Comparison of ENCODE assay signal across 8 cellular contexts in genomic region chr17:48908047-48908843, GRCh38.
DNase-seq lines count a peak whose midpoint lies in the region; ATAC-seq lines count a peak whose summit lies in the region.

TSS of gene UBE2Z (plus strand) at chr17:48908407. CDS start at chr17:48908504, 97 bp downstream.

- H3K36me3 ChIP-seq in effector memory CD4-positive, alpha-beta T cell (ENCODE audit: control insufficient read depth, insufficient read depth, low read length): peaks cover 22% of the 10 kb centered on the region

- peak within 1 kb of the TSS; percentile 87 for H3K27ac ChIP-seq in effector memory CD4-positive, alpha-beta T cell (ENCODE audit: insufficient read depth, low read length, poor library complexity, severe bottlenecking)

- H3K9me3 Mint-ChIP-seq in memory B cell: no peaks in the 10 kb centered on the region

- DNase-seq in COLO668 (lab: John Stamatoyannopoulos, UW; ENCODE audit: unreplicated experiment) (peak; percentile 92), HS-5 (ENCODE audit: low read depth) (peak; percentile 80), NK-92 (lab: John Stamatoyannopoulos, UW; ENCODE audit: unreplicated experiment) (peak; percentile 44), memory B cell (ENCODE audit: low spot score in 2 of 2) (peak; percentile 81 to 88)
- peak; percentile 94 for DNase-seq in activated CD8-positive, alpha-beta memory T cell treated with anti-CD3 and anti-CD28 coated beads for 24 hours
- peak; percentile 77 to 84 (median 80) for DNase-seq in effector memory CD4-positive, alpha-beta T cell
- peak; percentile 79 for DNase-seq in stimulated activated CD8-positive, alpha-beta memory T cell treated with anti-CD3 and anti-CD28 coated beads, Interleukin-12 subunit alpha, Interleukin-12 subunit beta, amount 100 ng/mL, for 24 hours (ENCODE audit: extremely low read depth)

- H3K27me3 ChIP-seq in effector memory CD4-positive, alpha-beta T cell (replicated peaks; ENCODE audit: control insufficient read depth, insufficient read depth, low read length, poor library complexity, severe bottlenecking): no peaks in the 10 kb centered on the region

- H3K4me3 ChIP-seq in effector memory CD4-positive, alpha-beta T cell (ENCODE audit: insufficient read depth, low read depth, low read length, poor library complexity, severe bottlenecking): peak within 1 kb of the TSS; percentile 76

- H3K9me3 ChIP-seq in effector memory CD4-positive, alpha-beta T cell (ENCODE audit: control insufficient read depth, low read length): no peaks in the 10 kb centered on the region

- ATAC-seq in GM19467 (IDR thresholded peaks at IDR 0.05; ENCODE audit: unreplicated experiment): peak; percentile 73
- peak; percentile 90 for ATAC-seq in memory B cell (ENCODE audit: low read depth)

- H3K27me3 Mint-ChIP-seq in memory B cell: no peaks in the 10 kb centered on the region

- peaks cover 28% of the 10 kb centered on the region for H3K4me1 ChIP-seq in effector memory CD4-positive, alpha-beta T cell (ENCODE audit: control insufficient read depth, insufficient read depth, low read length, poor library complexity, severe bottlenecking)

- H3K27ac Mint-ChIP-seq in memory B cell: peak within 1 kb of the TSS; percentile 94

- H3K4me3 Mint-ChIP-seq in memory B cell: peak within 1 kb of the TSS; percentile 98

- H3K36me3 Mint-ChIP-seq in memory B cell: peaks cover 10% of the 10 kb centered on the region

- H3K4me1 Mint-ChIP-seq in memory B cell: peaks cover 40% of the 10 kb centered on the region

Comparison
In these comparisons a context has a peak if more than half of its experiments do, and no peak if none do; other contexts are left out.
1. Peak in every context shown above with its lines: DNase-seq, ATAC-seq, H3K4me3 ChIP-seq and H3K27ac ChIP-seq.
2. DNase-seq: peak in every context shown above with its lines; median percentile 94 in activated CD8-positive, alpha-beta memory T cell treated with anti-CD3 and anti-CD28 coated beads for 24 hours; 92 in COLO668; 84 in memory B cell; 80 in HS-5; 80 in effector memory CD4-positive, alpha-beta T cell; 79 in stimulated activated CD8-positive, alpha-beta memory T cell treated with anti-CD3 and anti-CD28 coated beads, Interleukin-12 subunit alpha, Interleukin-12 subunit beta, amount 100 ng/mL, for 24 hours; 44 in NK-92.